Comparison of ENCODE assay signal across 11 cellular contexts in genomic region chr22:42022162-42022847, GRCh38. TPM values are rescaled to one million over a fixed set of nuclear protein-coding genes. Genes with fewer than 3 reads are reported as not detected.
DNase-seq lines count a peak whose midpoint lies in the region; ATAC-seq, FAIRE-seq and TF ChIP-seq lines count a peak whose summit lies in the region.
"Had no signal": no experiment of that assay in that cellular context is flagged by ENCODE, and none has a peak within 500 bp of the region (broad histone marks: within the 10 kb centered on the region; RNA-seq: fewer than 3 reads in every experiment).

No MANE protein-coding gene starts in this region.

- FAIRE-seq in GM12892 (lab: Jason Lieb, UNC) = peak; percentile 79

- intact Hi-C loops in HCT116 (cut with micrococcal nuclease) = no loop called here

- TF ChIP-seq CTCF in HCT116 (IDR thresholded peaks at IDR 0.05 in 2 of 3, conservative IDR thresholded peaks at IDR 0.05 in 1 of 3; ENCODE audit: borderline replicate concordance in 1 of 3, insufficient read depth in 1 of 3, low read depth in 2 of 3, low read length in 2 of 3) (no peak), RWPE2 (IDR thresholded peaks at IDR 0.05; ENCODE audit: poor library complexity, severe bottlenecking) (no peak), hepatocyte (IDR thresholded peaks at IDR 0.05; ENCODE audit: poor library complexity) (no peak)

- peak; percentile 35 for DNase-seq in GM12892 (ENCODE audit: insufficient read length)
- no peak for DNase-seq in HCT116 (ENCODE audit: low read depth, low spot score)
- no peak for DNase-seq in RWPE2 (ENCODE audit: low spot score)
- DNase-seq in hepatocyte (ENCODE audit: low spot score) = peak; percentile 23
- DNase-seq in globus pallidus (ENCODE audit: low spot score) = no peak
- DNase-seq: gastrocnemius medialis, left ventricle myocardium inferior, NCI-H146 had no signal

- no peaks in the 10 kb centered on the region for H4K20me1 ChIP-seq in HCT116 (ENCODE audit: insufficient read depth)
- H4K20me1 ChIP-seq in hepatocyte (ENCODE audit: insufficient read depth, poor library complexity, severe bottlenecking) = no peaks in the 10 kb centered on the region

- H3K9me3 ChIP-seq in HCT116 (ENCODE audit: control insufficient read depth in 1 of 2, insufficient read depth in 1 of 2, low read depth in 1 of 2, low read length in 2 of 2) (no peaks in the 10 kb centered on the region), RWPE2 (ENCODE audit: severe bottlenecking) (no peaks in the 10 kb centered on the region), hepatocyte (ENCODE audit: low read depth) (no peaks in the 10 kb centered on the region)
- H3K9me3 ChIP-seq: gastrocnemius medialis, left ventricle myocardium inferior had no signal

- H3K79me2 ChIP-seq in HCT116 (ENCODE audit: insufficient read depth, low read length) (no peaks in the 10 kb centered on the region), hepatocyte (no peaks in the 10 kb centered on the region)

- WGBS in hepatocyte (ENCODE audit: low lambda C conversion rate, missing lambda C conversion rate) = 81% methylated on average over 2 of the region's 2 CpGs

- ATAC-seq in HCT116 = peak; percentile 49; the same call in 1 of the 2 replicates
- ATAC-seq in RWPE2 (ENCODE audit: low read depth) = peak; percentile 89
- ATAC-seq in HG03469 (IDR thresholded peaks at IDR 0.05; ENCODE audit: unreplicated experiment) = no peak
- no peak for ATAC-seq in GM18502 (IDR thresholded peaks at IDR 0.05; ENCODE audit: poor library complexity, unreplicated experiment)
- ATAC-seq in HG02678 (IDR thresholded peaks at IDR 0.05; ENCODE audit: unreplicated experiment) = no peak
- ATAC-seq: gastrocnemius medialis had no signal

- H3K4me3 ChIP-seq in HCT116 (replicated peaks in 1 of 2; ENCODE audit: low read depth in 1 of 2, low read length in 2 of 2) = no peak overlapping the region
- no peak overlapping the region for H3K4me3 ChIP-seq in RWPE2 (ENCODE audit: severe bottlenecking)
- H3K4me3 ChIP-seq in hepatocyte = no peak overlapping the region
- H3K4me3 ChIP-seq: gastrocnemius medialis, left ventricle myocardium inferior had no signal

- no peaks in the 10 kb centered on the region for H3K9me2 ChIP-seq in HCT116 (ENCODE audit: insufficient read depth)
- no peaks in the 10 kb centered on the region for H3K9me2 ChIP-seq in hepatocyte (replicated peaks; ENCODE audit: insufficient read depth)

- H3K4me2 ChIP-seq in HCT116 (ENCODE audit: low read length) (peak overlapping the region; percentile 17; the same call in 1 of the 2 replicates), hepatocyte (no peak overlapping the region)

- TF ChIP-seq RAD21 in HCT116 (IDR thresholded peaks at IDR 0.05; ENCODE audit: low read depth) = no peak

- POLR2A ChIA-PET in HCT116 (lab: Charles Lee) = no interaction called here

- H3K27ac ChIP-seq in HCT116 (ENCODE audit: low read depth, low read length) = no peak overlapping the region
- peak overlapping the region; percentile 25 for H3K27ac ChIP-seq in RWPE2 (ENCODE audit: poor library complexity, severe bottlenecking)
- peak overlapping the region; percentile 37 for H3K27ac ChIP-seq in hepatocyte
- H3K27ac ChIP-seq: gastrocnemius medialis, left ventricle myocardium inferior had no signal

- H3K4me1 ChIP-seq in HCT116 (ENCODE audit: control insufficient read depth in 1 of 2, insufficient read depth in 2 of 2, low read length in 2 of 2) = peaks cover 4 to 13% of the 10 kb centered on the region in 2 experiments; a peak in 3 of 4 replicates
- H3K4me1 ChIP-seq in RWPE2 (ENCODE audit: insufficient read depth, poor library complexity, severe bottlenecking) = peaks cover 9% of the 10 kb centered on the region
- no peaks in the 10 kb centered on the region for H3K4me1 ChIP-seq in hepatocyte (ENCODE audit: insufficient read depth)
- H3K4me1 ChIP-seq: gastrocnemius medialis had no signal

- no peak overlapping the region for H3K9ac ChIP-seq in HCT116 (ENCODE audit: low read length)

- BruUV-seq in HCT116 (replicated peaks; lab: Mats Ljungman, UMichigan) = no TSS peak

- H3K36me3 ChIP-seq in HCT116 (ENCODE audit: control insufficient read depth in 1 of 2, insufficient read depth in 2 of 2, low read length in 2 of 2) (no peaks in the 10 kb centered on the region), RWPE2 (ENCODE audit: low read depth) (no peaks in the 10 kb centered on the region), hepatocyte (replicated peaks; ENCODE audit: insufficient read depth, low read depth) (no peaks in the 10 kb centered on the region)
- H3K36me3 ChIP-seq: gastrocnemius medialis, left ventricle myocardium inferior had no signal

- RAD21 ChIA-PET in HCT116 (lab: Charles Lee; ENCODE audit: low non-redundant PET in 1 of 2, low total read pairs in 2 of 2, uncharacterized antibody in 2 of 2, unreplicated experiment in 2 of 2) = no interaction called here

- H3K27me3 ChIP-seq in HCT116 (ENCODE audit: insufficient read depth, low read length) (no peaks in the 10 kb centered on the region), RWPE2 (ENCODE audit: insufficient read depth, poor library complexity, severe bottlenecking) (no peaks in the 10 kb centered on the region), hepatocyte (peaks cover 5% of the 10 kb centered on the region)

- CTCF ChIA-PET in HCT116 (lab: Charles Lee) = no interaction called here

- TF ChIP-seq POLR2A in GM12892 (IDR thresholded peaks at IDR 0.05; ENCODE audit: low read depth, low read length) = no peak
- TF ChIP-seq POLR2A in HCT116 (IDR thresholded peaks at IDR 0.05; ENCODE audit: borderline replicate concordance, extremely low read depth, insufficient read depth, insufficient read length) = no peak

- H2AFZ ChIP-seq in HCT116 (ENCODE audit: low read depth, low read length, poor library complexity, severe bottlenecking) (peak overlapping the region; percentile 76), hepatocyte (peak overlapping the region; percentile 3)

TF ChIP-seq in HCT116, 20 proteins besides CTCF, POLR2A, EP300 and RAD21:
- TF ChIP-seq ELF1 (IDR thresholded peaks at IDR 0.05; ENCODE audit: borderline replicate concordance, low read depth) (peak; percentile 33; the same call in 1 of the 2 replicates), CEBPB (IDR thresholded peaks at IDR 0.05; ENCODE audit: low read depth) (no peak), EZH2 (IDR thresholded peaks at IDR 0.05) (no peak), CBX3 (IDR thresholded peaks at IDR 0.05; ENCODE audit: low read depth) (no peak), EZH2phosphoT487 (IDR thresholded peaks at IDR 0.05; ENCODE audit: borderline replicate concordance) (no peak), SP1 (IDR thresholded peaks at IDR 0.05; ENCODE audit: low read depth) (no peak), ZBTB33 (IDR thresholded peaks at IDR 0.05; ENCODE audit: extremely low read depth, insufficient replicate concordance, low read length) (no peak)

RNA-seq across cellular contexts. Expression of gene WBP2NL, which starts 23.7 kb away (rescaled TPM):
- polyA plus RNA-seq in GM12892 (2012; ENCODE audit: missing spikeins) = 1.6 TPM
- total RNA-seq in HCT116 (2021; ENCODE audit: unreplicated experiment) (not detected), hepatocyte (not detected in 2 replicates)
- polyA plus RNA-seq in HCT116 (2012) = not detected in 2 replicates
- polyA plus RNA-seq in hepatocyte = not detected in 2 replicates

RNA-seq across cellular contexts. Expression of gene NAGA, which starts 48.3 kb away (rescaled TPM):
- polyA plus RNA-seq in GM12892 (2012; ENCODE audit: missing spikeins) = 19.1 TPM
- total RNA-seq in HCT116 (2021; ENCODE audit: unreplicated experiment) = 21.2 TPM
- 26.1 and 30.4 TPM in 2 replicates for polyA plus RNA-seq in HCT116 (2012)
- total RNA-seq in hepatocyte = 24.2 and 24.6 TPM in 2 replicates
- polyA plus RNA-seq in hepatocyte = 23.8 and 31.1 TPM in 2 replicates

RNA-seq across cellular contexts. Expression of gene PHETA2, which starts 51.7 kb away (rescaled TPM):
- 1.9 TPM for polyA plus RNA-seq in GM12892 (2012; ENCODE audit: missing spikeins)
- total RNA-seq in HCT116 (2021; ENCODE audit: unreplicated experiment) = 0.22 TPM
- polyA plus RNA-seq in HCT116 (2012) = 0.07 and 0.32 TPM in 2 replicates
- total RNA-seq in hepatocyte = 5.4 and 10.4 TPM in 2 replicates
- 8.3 and 9.3 TPM in 2 replicates for polyA plus RNA-seq in hepatocyte

RNA-seq across cellular contexts. Expression of gene SEPTIN3, which starts 53.1 kb away (rescaled TPM):
- polyA plus RNA-seq in GM12892 (2012; ENCODE audit: missing spikeins) = 1.9 TPM
- total RNA-seq in HCT116 (2021; ENCODE audit: unreplicated experiment) = 9.3 TPM
- polyA plus RNA-seq in HCT116 (2012) = 8.4 and 12.1 TPM in 2 replicates
- total RNA-seq in hepatocyte = 1.5 and 2.2 TPM in 2 replicates
- polyA plus RNA-seq in hepatocyte = 1.5 and 1.6 TPM in 2 replicates
- total RNA-seq: left ventricle myocardium inferior had no signal

RNA-seq across cellular contexts. Expression of gene SMDT1, which starts 57.2 kb away (rescaled TPM):
- polyA plus RNA-seq in GM12892 (2012; ENCODE audit: missing spikeins) = 91.4 TPM
- total RNA-seq in HCT116 (2021; ENCODE audit: unreplicated experiment) (51.9 TPM), hepatocyte (10.8 and 14.7 TPM in 2 replicates)
- polyA plus RNA-seq in HCT116 (2012) = 67.3 and 75.2 TPM in 2 replicates
- 143 and 145 TPM in 2 replicates for polyA plus RNA-seq in hepatocyte

Comparison
In these comparisons a context has a peak if more than half of its experiments do, and no peak if none do; other contexts are left out.
1. DNase-seq: peak in GM12892 (single experiment) and hepatocyte (single experiment); none in HCT116 (single experiment), RWPE2 (single experiment) and globus pallidus (single experiment).
2. ATAC-seq: peak in HCT116 (single experiment) and RWPE2 (single experiment); none in HG03469 (single experiment), GM18502 (single experiment) and HG02678 (single experiment).